ENCODE assay signal across 11 cellular contexts in the genomic region with DNA sequence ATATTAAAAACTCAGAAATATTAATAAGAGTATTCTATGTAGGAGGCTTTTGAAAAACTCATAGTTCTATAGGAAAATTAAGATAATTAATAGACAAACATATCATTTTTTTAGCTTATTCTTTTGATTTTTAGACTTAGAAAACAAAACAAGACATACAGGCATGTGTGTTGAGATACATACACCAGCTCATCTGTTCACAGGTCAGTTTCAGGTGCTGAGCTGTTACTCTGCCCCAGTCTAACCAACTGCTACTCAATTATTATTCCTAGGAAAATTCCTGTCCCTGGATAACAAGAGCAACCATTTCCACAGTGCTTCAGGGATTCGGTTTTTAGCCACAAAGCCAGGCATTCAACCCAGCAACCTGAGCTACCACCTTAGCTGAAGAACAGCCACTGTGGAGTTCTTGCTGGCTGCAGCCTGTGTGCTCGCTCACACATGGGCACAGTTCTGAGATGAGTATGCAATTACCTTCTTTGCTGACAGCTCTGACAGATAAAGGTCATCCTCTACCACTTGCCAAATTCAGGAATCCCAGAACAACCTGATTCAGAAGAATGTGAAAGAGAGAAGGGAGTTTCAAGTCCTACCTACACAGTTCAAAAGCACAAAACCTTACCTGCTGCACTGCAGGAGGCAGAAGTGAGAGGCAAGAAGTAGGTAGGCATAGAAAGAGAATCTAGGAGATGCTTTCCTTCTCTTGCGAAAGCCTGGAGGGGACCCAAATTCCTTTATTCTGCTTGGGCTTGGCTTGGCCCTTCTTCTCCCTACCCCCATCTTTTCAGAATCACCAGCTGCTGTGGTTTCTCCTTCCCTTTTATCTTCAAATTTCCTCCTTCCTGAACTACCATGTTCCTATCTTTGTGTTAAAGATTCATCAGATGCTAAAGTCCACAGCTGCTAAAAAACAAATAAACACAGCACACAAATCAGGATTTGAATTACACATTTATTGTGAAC.
DNase-seq lines count a peak whose midpoint lies in the region; ATAC-seq and TF ChIP-seq lines count a peak whose summit lies in the region.
"Had no signal": no experiment of that assay in that cellular context is flagged by ENCODE, and none has a peak within 500 bp of the region (broad histone marks: within the 10 kb centered on the region; RNA-seq: fewer than 3 reads in every experiment).

No MANE protein-coding gene starts in this region.

- 34 to 67% methylated on average over 3 of the region's 3 CpGs for WGBS in sigmoid colon, 2 donors

- H3K9me3 ChIP-seq in sigmoid colon = no peaks in the 10 kb centered on the region
- H3K9me3 ChIP-seq: SJSA1 had no signal

- peak; percentile 86 to 91 for ATAC-seq in activated CD4-positive, CD25-positive, alpha-beta regulatory T cell treated with anti-CD3 and anti-CD28 coated beads, Interleukin-2, amount 50 U/mL, for 24 hours

- H3K27me3 ChIP-seq in sigmoid colon = no peaks in the 10 kb centered on the region
- H3K27me3 ChIP-seq: SJSA1 had no signal

- H3K36me3 ChIP-seq in sigmoid colon = no peaks in the 10 kb centered on the region
- H3K36me3 ChIP-seq: SJSA1 had no signal

- no peak overlapping the region for H3K27ac ChIP-seq in sigmoid colon
- H3K27ac ChIP-seq: HL-60, SJSA1 had no signal

- intact Hi-C loops in sigmoid colon (cut with DNase I) = no loop called here

- H3K4me1 ChIP-seq in sigmoid colon = peaks cover 0 to 26% (median 2%) of the 10 kb centered on the region in 4 donors

- DNase-seq in activated CD4-positive, CD25-positive, alpha-beta regulatory T cell treated with anti-CD3 and anti-CD28 coated beads, Interleukin-2, amount 50 U/mL, for 72 hours = no peak
- DNase-seq in NCI-H2227 treated with DMSO at 0.1 percent for 48 hours (lab: John Stamatoyannopoulos, UW) (peak; percentile 32), choroid plexus epithelial cell (ENCODE audit: low read depth) (peak; percentile 49), cortex of kidney (lab: John Stamatoyannopoulos, UW) (no peak), sigmoid colon (no peak), GM10266 (ENCODE audit: extremely low spot score) (no peak)
- peak; percentile 8 for DNase-seq in stimulated activated CD4-positive, alpha-beta T cell treated with anti-CD3 and anti-CD28 coated beads, Interleukin-4, amount 100 ng/mL, for 1 hour

- TF ChIP-seq CTCF in choroid plexus epithelial cell (conservative IDR thresholded peaks at IDR 0.05; ENCODE audit: low read depth, low read length) = no peak
- no peak for TF ChIP-seq CTCF in sigmoid colon (IDR thresholded peaks at IDR 0.05)
- TF ChIP-seq CTCF in GM10266 (IDR thresholded peaks at IDR 0.05; ENCODE audit: control insufficient read depth, insufficient read depth, low read depth, missing control alignments) = no peak

- TF ChIP-seq POLR2A in sigmoid colon (IDR thresholded peaks at IDR 0.05) = no peak

- no peak for TF ChIP-seq EP300 in sigmoid colon (IDR thresholded peaks at IDR 0.05)

- H3K4me3 ChIP-seq in choroid plexus epithelial cell (ENCODE audit: low read depth, low read length) (no peak overlapping the region), sigmoid colon (no peak overlapping the region)
- H3K4me3 ChIP-seq: SJSA1, smooth muscle cell had no signal

Comparison
In these comparisons a context has a peak if more than half of its experiments do, and no peak if none do; other contexts are left out.
1. DNase-seq: peak in NCI-H2227 treated with DMSO at 0.1 percent for 48 hours (single experiment), choroid plexus epithelial cell (single experiment) and stimulated activated CD4-positive, alpha-beta T cell treated with anti-CD3 and anti-CD28 coated beads, Interleukin-4, amount 100 ng/mL, for 1 hour (single experiment); none in activated CD4-positive, CD25-positive, alpha-beta regulatory T cell treated with anti-CD3 and anti-CD28 coated beads, Interleukin-2, amount 50 U/mL, for 72 hours (single experiment), cortex of kidney (single experiment), sigmoid colon (single experiment) and GM10266 (single experiment).